ENCODE assay signal across 15 cellular contexts in genomic region chr12:92596388-92596787, GRCh38.
DNase-seq lines count a peak whose midpoint lies in the region; FAIRE-seq and TF ChIP-seq lines count a peak whose summit lies in the region.
"Had no signal": no experiment of that assay in that cellular context is flagged by ENCODE, and none has a peak within 500 bp of the region (broad histone marks: within the 10 kb centered on the region; RNA-seq: fewer than 3 reads in every experiment).

No MANE protein-coding gene starts in this region.

- H3K4me2 ChIP-seq in mammary epithelial cell (ENCODE audit: insufficient read depth, low read depth, low read length), result no peak overlapping the region
- no peak overlapping the region for H3K4me2 ChIP-seq in keratinocyte (ENCODE audit: control insufficient read depth, extremely low read depth, insufficient read depth, low read depth, low read length)

- CTCF ChIA-PET in mammary epithelial cell (lab: Charles Lee; ENCODE audit: low non-redundant PET), result interaction anchor here (0.5 kb wide), 1 partner anchor 568 kb away, joined by 3 read pairs; no protein-coding TSS in a partner anchor

- H3K36me3 ChIP-seq in mammary epithelial cell (ENCODE audit: insufficient read depth, low read length) (no peaks in the 10 kb centered on the region), keratinocyte (ENCODE audit: control insufficient read depth in 2 of 2, extremely low read depth in 1 of 2, insufficient read depth in 2 of 2, low read length in 2 of 2) (no peaks in the 10 kb centered on the region), HAP-1 (replicated peaks) (no peaks in the 10 kb centered on the region)
- H3K36me3 ChIP-seq: stomach had no signal

- no TSS peak for BruUV-seq in mammary epithelial cell (replicated peaks; lab: Mats Ljungman, UMichigan)

- intact Hi-C loops in mammary epithelial cell (cut with micrococcal nuclease), result no loop called here

- H3K79me2 ChIP-seq in mammary epithelial cell (ENCODE audit: insufficient read depth, low read length) (no peaks in the 10 kb centered on the region), keratinocyte (ENCODE audit: control insufficient read depth, insufficient read depth, low read length) (no peaks in the 10 kb centered on the region)

- peaks cover 12% of the 10 kb centered on the region for H3K9me3 ChIP-seq in mammary epithelial cell (replicated peaks; ENCODE audit: insufficient read depth, low read length)
- peaks cover 3% of the 10 kb centered on the region for H3K9me3 ChIP-seq in keratinocyte (ENCODE audit: control insufficient read depth, low read depth, low read length)
- 0 out of 2 replicates have a peak, but pooled peaks cover 2% of the 10 kb centered on the region for H3K9me3 ChIP-seq in HAP-1

- no peak overlapping the region for H3K9ac ChIP-seq in mammary epithelial cell (ENCODE audit: insufficient read depth, low read length)
- no peak overlapping the region for H3K9ac ChIP-seq in keratinocyte (ENCODE audit: control insufficient read depth, extremely low read depth, insufficient read depth, low read length)

- no peak overlapping the region for H2AFZ ChIP-seq in mammary epithelial cell (ENCODE audit: low read depth, low read length)
- H2AFZ ChIP-seq in keratinocyte (ENCODE audit: control insufficient read depth, low read length), result no peak overlapping the region

- 99% methylated on average over 7 of the region's 7 CpGs for WGBS in mammary epithelial cell (ENCODE audit: low coverage, missing lambda C conversion rate)

- H3K27me3 ChIP-seq in mammary epithelial cell (ENCODE audit: insufficient read depth, low read length) (no peaks in the 10 kb centered on the region), keratinocyte (ENCODE audit: control insufficient read depth, extremely low read depth, insufficient read depth, low read length) (no peaks in the 10 kb centered on the region), HAP-1 (ENCODE audit: low read depth) (no peaks in the 10 kb centered on the region)
- H3K27me3 ChIP-seq: stomach had no signal

- TF ChIP-seq CTCF in mammary epithelial cell (conservative IDR thresholded peaks at IDR 0.05 in 1 of 2, IDR thresholded peaks at IDR 0.05 in 1 of 2; ENCODE audit: extremely low read depth in 1 of 2, insufficient read depth in 1 of 2, low read depth in 1 of 2, low read length in 2 of 2) (no peak), keratinocyte (optimal IDR thresholded peaks at IDR 0.05 in 1 of 3, IDR thresholded peaks at IDR 0.05 in 1 of 3, conservative IDR thresholded peaks at IDR 0.05 in 1 of 3; ENCODE audit: extremely low read depth in 1 of 3, insufficient read depth in 2 of 3, low read length in 3 of 3) (no peak), GM20000 (IDR thresholded peaks at IDR 0.05; ENCODE audit: extremely low read depth, missing control alignments) (no peak)

- dilution Hi-C loops in mammary epithelial cell (cut with HindIII; ENCODE audit: low sequenced_read_pairs), result no loop called here
- dilution Hi-C loops in keratinocyte (cut with MboI; ENCODE audit: extremely low pct_ligation_motif_present, low sequenced_read_pairs), result no loop called here

- no peak for FAIRE-seq in keratinocyte (lab: Jason Lieb, UNC)
- FAIRE-seq: islet of Langerhans had no signal

- H4K20me1 ChIP-seq in mammary epithelial cell (ENCODE audit: insufficient read depth, low read length) (no peaks in the 10 kb centered on the region), keratinocyte (ENCODE audit: control insufficient read depth, extremely low read depth, insufficient read depth, low read length) (no peaks in the 10 kb centered on the region)

- H3K4me1 ChIP-seq in mammary epithelial cell (ENCODE audit: insufficient read depth, low read length) (peaks cover 60% of the 10 kb centered on the region), keratinocyte (ENCODE audit: control insufficient read depth, extremely low read depth, insufficient read depth, low read length) (peaks cover 46% of the 10 kb centered on the region), HAP-1 (no peaks in the 10 kb centered on the region)
- H3K4me1 ChIP-seq: stomach had no signal

- peak; percentile 34 for DNase-seq in AG20443 (ENCODE audit: low spot score)
- peak; percentile 44 for DNase-seq in HT1080 (ENCODE audit: low read depth)
- no peak for DNase-seq in mammary epithelial cell
- no peak for DNase-seq in keratinocyte (ENCODE audit: low read depth, low spot score)
- no peak for DNase-seq in SKM-1 (lab: John Stamatoyannopoulos, UW; ENCODE audit: unreplicated experiment)
- DNase-seq in NOMO-1 treated with DMSO at 0.1 percent for 48 hours (lab: John Stamatoyannopoulos, UW; ENCODE audit: unreplicated experiment), result no peak
- DNase-seq in HAP-1 (ENCODE audit: low spot score in 2 of 2), result no peak
- DNase-seq in GM20000 (ENCODE audit: low spot score), result no peak
- DNase-seq: activated CD4-positive, CD25-positive, alpha-beta regulatory T cell treated with anti-CD3 and anti-CD28 coated beads, Interleukin-2, amount 50 U/mL, for 72 hours; caudate nucleus; KBM-7; NCI-H1694 treated with DMSO at 0.1 percent for 48 hours; stomach had no signal

- H3K27ac ChIP-seq in mammary epithelial cell (ENCODE audit: insufficient read depth, low read depth, low read length), result peak overlapping the region; percentile 97
- H3K27ac ChIP-seq in keratinocyte (ENCODE audit: control insufficient read depth, insufficient read depth, low read length), result peak overlapping the region; percentile 69
- H3K27ac ChIP-seq: SK-N-MC, stomach had no signal

- no peaks in the 10 kb centered on the region for H3K9me1 ChIP-seq in keratinocyte (ENCODE audit: control insufficient read depth, extremely low read depth, insufficient read depth, low read length)

- no peak overlapping the region for H3K4me3 ChIP-seq in mammary epithelial cell (replicated peaks in 1 of 3; ENCODE audit: insufficient read depth in 1 of 3, low read depth in 2 of 3, low read length in 3 of 3)
- H3K4me3 ChIP-seq in keratinocyte (ENCODE audit: control insufficient read depth in 2 of 3, extremely low read depth in 1 of 3, insufficient read depth in 2 of 3, low read depth in 1 of 3, low read length in 3 of 3), result no peak overlapping the region
- no peak overlapping the region for H3K4me3 ChIP-seq in HAP-1
- H3K4me3 ChIP-seq: SK-N-MC, stomach had no signal

- in situ Hi-C loops in mammary epithelial cell (cut with MboI; ENCODE audit: low sequenced_read_pairs in 2 of 2), result no loop called here
- in situ Hi-C loops in HAP-1 (cut with MboI; ENCODE audit: low sequenced_read_pairs), result no loop called here

Comparison
In these comparisons a context has a peak if more than half of its experiments do, and no peak if none do; other contexts are left out.
1. DNase-seq: peak in AG20443 (single experiment) and HT1080 (single experiment); none in mammary epithelial cell (single experiment), keratinocyte (single experiment), SKM-1 (single experiment), NOMO-1 treated with DMSO at 0.1 percent for 48 hours (single experiment), HAP-1 (0 of 2) and GM20000 (single experiment).